In the genomic region with DNA sequence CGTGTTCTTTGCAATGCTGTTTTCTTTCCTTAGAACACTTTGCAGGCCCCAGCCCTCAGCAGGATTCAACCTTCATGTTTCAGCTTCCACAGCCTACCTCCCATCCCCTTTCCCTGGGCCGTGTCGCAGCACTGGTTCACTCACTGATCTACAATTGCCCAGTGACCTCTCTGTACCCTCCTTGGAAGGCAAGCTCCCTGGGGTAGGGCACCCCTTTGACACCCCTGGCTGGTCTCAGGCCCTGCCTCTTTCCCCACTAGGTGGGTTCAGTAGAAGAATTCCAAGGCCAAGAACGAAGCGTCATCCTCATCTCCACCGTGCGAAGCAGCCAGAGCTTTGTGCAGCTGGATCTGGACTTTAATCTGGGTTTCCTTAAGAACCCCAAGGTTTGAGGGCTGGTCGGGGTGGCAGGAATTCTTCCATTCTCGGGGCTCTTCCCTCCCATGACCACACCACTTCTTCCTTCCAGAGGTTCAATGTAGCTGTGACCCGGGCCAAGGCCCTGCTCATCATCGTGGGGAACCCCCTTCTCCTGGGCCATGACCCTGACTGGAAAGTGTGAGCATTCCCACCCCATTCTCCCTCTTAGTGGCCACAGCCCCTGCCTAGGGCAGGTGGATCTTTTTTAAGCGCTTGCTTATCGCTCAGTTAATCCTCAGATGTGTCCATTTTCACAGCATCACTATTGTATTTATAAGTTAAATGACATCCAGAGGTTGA, we compare ENCODE assay signal across 8 cellular contexts. TPM values are rescaled to one million over a fixed set of nuclear protein-coding genes. Genes with fewer than 3 reads are reported as not detected.
DNase-seq lines count a peak whose midpoint lies in the region; ATAC-seq and TF ChIP-seq lines count a peak whose summit lies in the region.

No MANE protein-coding gene starts in this region.

- no peaks in the 10 kb centered on the region for H3K9me3 ChIP-seq in left ventricle myocardium inferior (replicated peaks)
- H3K9me3 ChIP-seq in colonic mucosa: no peaks in the 10 kb centered on the region
- H3K9me3 ChIP-seq in neural progenitor cell (ENCODE audit: low read depth): no peaks in the 10 kb centered on the region
- H3K9me3 ChIP-seq in BE2C: no peaks in the 10 kb centered on the region

- peak overlapping the region; percentile 99 for H3K27ac ChIP-seq in left ventricle myocardium inferior (replicated peaks)
- H3K27ac ChIP-seq in colonic mucosa: peak overlapping the region; percentile 65
- no peak overlapping the region for H3K27ac ChIP-seq in neural progenitor cell

- CTCF ChIA-PET in WTC11 (lab: Charles Lee): interaction anchor here (1.0 to 2.7 kb wide), 3 partner anchors 17 to 309 kb away, joined by 3 to 16 read pairs (median 13); a partner anchor contains a TSS

- H3K4me2 ChIP-seq in neural progenitor cell: no peak overlapping the region

- peaks cover 17% of the 10 kb centered on the region for H4K20me1 ChIP-seq in neural progenitor cell (ENCODE audit: low read depth)

- intact Hi-C loops in left ventricle myocardium inferior (cut with micrococcal nuclease) (loop anchor here (5.0 kb wide), 1 partner anchor 302 kb away; a partner anchor contains a TSS), Right ventricle myocardium inferior (cut with DNase I) (loop anchor here (2.0 to 5.0 kb wide), 2 partner anchors 25 to 182 kb away; a partner anchor contains a TSS), colonic mucosa (cut with DNase I) (no loop called here)

- H3F3A ChIP-seq in neural progenitor cell (ENCODE audit: low read depth): no peaks in the 10 kb centered on the region

- TF ChIP-seq CTCF in left ventricle myocardium inferior (IDR thresholded peaks at IDR 0.05; ENCODE audit: borderline replicate concordance) (no peak), colonic mucosa (IDR thresholded peaks at IDR 0.05) (no peak), neural progenitor cell (IDR thresholded peaks at IDR 0.05) (no peak), WTC11 (IDR thresholded peaks at IDR 0.05) (no peak), BE2C (IDR thresholded peaks at IDR 0.05; ENCODE audit: low read depth, low read length) (no peak)

- no peaks in the 10 kb centered on the region for H3K9me3 Mint-ChIP-seq in neural progenitor cell
- H3K9me3 Mint-ChIP-seq in WTC11: no peaks in the 10 kb centered on the region

- H3K4me3 ChIP-seq in left ventricle myocardium inferior: peak overlapping the region; percentile 40
- no peak overlapping the region for H3K4me3 ChIP-seq in colonic mucosa
- no peak overlapping the region for H3K4me3 ChIP-seq in neural progenitor cell
- no peak overlapping the region for H3K4me3 ChIP-seq in BE2C (ENCODE audit: low read depth, low read length)

- POLR2A ChIA-PET in WTC11 (lab: Charles Lee): interaction anchor here (1.3 to 1.9 kb wide), 2 partner anchors 25 to 28 kb away, joined by 4 to 5 read pairs; a partner anchor contains a TSS

- no peak for DNase-seq in left ventricle myocardium inferior
- DNase-seq in Right ventricle myocardium inferior (ENCODE audit: missing footprints): no peak
- DNase-seq in colonic mucosa: no peak
- no peak for DNase-seq in neural progenitor cell (ENCODE audit: low spot score)
- DNase-seq in WTC11 (ENCODE audit: low spot score): no peak
- no peak for DNase-seq in BE2C

- H3K4me1 ChIP-seq in left ventricle myocardium inferior: peaks cover 72% of the 10 kb centered on the region
- H3K4me1 ChIP-seq in colonic mucosa: peaks cover 27% of the 10 kb centered on the region
- H3K4me1 ChIP-seq in neural progenitor cell: peaks cover 7% of the 10 kb centered on the region
- peaks cover 39% of the 10 kb centered on the region for H3K4me1 ChIP-seq in BE2C

- H3K27me3 Mint-ChIP-seq in neural progenitor cell (ENCODE audit: insufficient read depth, low read depth) (peaks cover 25% of the 10 kb centered on the region), WTC11 (ENCODE audit: low read depth) (peaks cover 31% of the 10 kb centered on the region)

- H3K9ac ChIP-seq in colonic mucosa (ENCODE audit: low read depth in 2 of 2, low read length in 2 of 2): peak overlapping the region in 1 of 2 donors; percentile 41
- no peak overlapping the region for H3K9ac ChIP-seq in neural progenitor cell

- H3K27ac Mint-ChIP-seq in neural progenitor cell (peak overlapping the region; percentile 87), WTC11 (no peak overlapping the region)

- ATAC-seq in Right ventricle myocardium inferior: no peak
- no peak for ATAC-seq in WTC11
- no peak for ATAC-seq in HG03565 (IDR thresholded peaks at IDR 0.05; ENCODE audit: unreplicated experiment)
- ATAC-seq in HG03039 (IDR thresholded peaks at IDR 0.05; ENCODE audit: unreplicated experiment): no peak

- no peaks in the 10 kb centered on the region for H3K79me2 ChIP-seq in neural progenitor cell (ENCODE audit: low read depth)

- no peaks in the 10 kb centered on the region for H3K27me3 ChIP-seq in left ventricle myocardium inferior (ENCODE audit: low read depth)
- H3K27me3 ChIP-seq in colonic mucosa: no peaks in the 10 kb centered on the region
- H3K27me3 ChIP-seq in neural progenitor cell: no peaks in the 10 kb centered on the region
- no peaks in the 10 kb centered on the region for H3K27me3 ChIP-seq in BE2C

- H2AFZ ChIP-seq in neural progenitor cell (replicated peaks): no peak overlapping the region

- H3K4me3 Mint-ChIP-seq in neural progenitor cell (peak overlapping the region; percentile 8), WTC11 (no peak overlapping the region)

- H3K36me3 ChIP-seq in left ventricle myocardium inferior (peaks cover 67% of the 10 kb centered on the region), colonic mucosa (peaks cover 5% of the 10 kb centered on the region), neural progenitor cell (no peaks in the 10 kb centered on the region), BE2C (peaks cover 17% of the 10 kb centered on the region)

- H3K4me1 Mint-ChIP-seq in neural progenitor cell (peaks cover 47% of the 10 kb centered on the region), WTC11 (peaks cover 69% of the 10 kb centered on the region)

- H3K36me3 Mint-ChIP-seq in neural progenitor cell: peaks cover 29% of the 10 kb centered on the region
- peaks cover 55% of the 10 kb centered on the region for H3K36me3 Mint-ChIP-seq in WTC11

TF ChIP-seq in WTC11, 78 proteins besides CTCF, POLR2A, EP300 and RAD21:
- TF ChIP-seq, protein P1, sequence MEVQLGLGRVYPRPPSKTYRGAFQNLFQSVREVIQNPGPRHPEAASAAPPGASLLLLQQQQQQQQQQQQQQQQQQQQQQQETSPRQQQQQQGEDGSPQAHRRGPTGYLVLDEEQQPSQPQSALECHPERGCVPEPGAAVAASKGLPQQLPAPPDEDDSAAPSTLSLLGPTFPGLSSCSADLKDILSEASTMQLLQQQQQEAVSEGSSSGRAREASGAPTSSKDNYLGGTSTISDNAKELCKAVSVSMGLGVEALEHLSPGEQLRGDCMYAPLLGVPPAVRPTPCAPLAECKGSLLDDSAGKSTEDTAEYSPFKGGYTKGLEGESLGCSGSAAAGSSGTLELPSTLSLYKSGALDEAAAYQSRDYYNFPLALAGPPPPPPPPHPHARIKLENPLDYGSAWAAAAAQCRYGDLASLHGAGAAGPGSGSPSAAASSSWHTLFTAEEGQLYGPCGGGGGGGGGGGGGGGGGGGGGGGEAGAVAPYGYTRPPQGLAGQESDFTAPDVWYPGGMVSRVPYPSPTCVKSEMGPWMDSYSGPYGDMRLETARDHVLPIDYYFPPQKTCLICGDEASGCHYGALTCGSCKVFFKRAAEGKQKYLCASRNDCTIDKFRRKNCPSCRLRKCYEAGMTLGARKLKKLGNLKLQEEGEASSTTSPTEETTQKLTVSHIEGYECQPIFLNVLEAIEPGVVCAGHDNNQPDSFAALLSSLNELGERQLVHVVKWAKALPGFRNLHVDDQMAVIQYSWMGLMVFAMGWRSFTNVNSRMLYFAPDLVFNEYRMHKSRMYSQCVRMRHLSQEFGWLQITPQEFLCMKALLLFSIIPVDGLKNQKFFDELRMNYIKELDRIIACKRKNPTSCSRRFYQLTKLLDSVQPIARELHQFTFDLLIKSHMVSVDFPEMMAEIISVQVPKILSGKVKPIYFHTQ (CRISPR knock-in tag; IDR thresholded peaks at IDR 0.05): no peak
- no peak for TF ChIP-seq ZBTB21 (CRISPR knock-in tag; IDR thresholded peaks at IDR 0.05; ENCODE audit: borderline replicate concordance)
- no peak for TF ChIP-seq GTF2I (CRISPR knock-in tag; conservative IDR thresholded peaks at IDR 0.05)

RNA-seq across cellular contexts. Expression of a gene that starts 7.3 kb away (rescaled TPM):
- total RNA-seq in left ventricle myocardium inferior: 129 TPM
- 118 TPM for total RNA-seq in Right ventricle myocardium inferior
- 100 to 1,000 TPM; 327 to 451 TPM for total RNA-seq in colonic mucosa
- total RNA-seq in neural progenitor cell (ENCODE audit: low replicate concordance): 36.3 and 41.8 TPM in 2 replicates
- total RNA-seq in WTC11 (2021): 67.9 to 68.9 TPM (median 68.2 TPM) in 3 replicates
- 335 TPM for polyA plus RNA-seq in BE2C (2012; ENCODE audit: insufficient read depth, insufficient read length, low read depth)

RNA-seq across cellular contexts. Expression of a gene that starts 15.5 kb away (rescaled TPM):
- 5.4 TPM for total RNA-seq in left ventricle myocardium inferior
- total RNA-seq in Right ventricle myocardium inferior: 5.3 TPM
- 1 to 10 TPM in 1 of 2 donors, under 1 TPM in 1; 0.80 to 1.0 TPM for total RNA-seq in colonic mucosa
- total RNA-seq in neural progenitor cell (ENCODE audit: low replicate concordance): 1.8 and 2.7 TPM in 2 replicates
- total RNA-seq in WTC11 (2021): 19.3 to 23.5 TPM (median 22.6 TPM) in 3 replicates
- not detected for polyA plus RNA-seq in BE2C (2012; ENCODE audit: insufficient read depth, insufficient read length, low read depth)

RNA-seq across cellular contexts. Expression of a gene that starts 25.1 kb away (rescaled TPM):
- total RNA-seq in left ventricle myocardium inferior (12.7 TPM), Right ventricle myocardium inferior (16.1 TPM), colonic mucosa (10 to 100 TPM; 61.6 to 62.7 TPM), neural progenitor cell (ENCODE audit: low replicate concordance) (47.5 and 92.2 TPM in 2 replicates), WTC11 (2021) (80.7 to 99.1 TPM (median 98.8 TPM) in 3 replicates)
- polyA plus RNA-seq in BE2C (2012; ENCODE audit: insufficient read depth, insufficient read length, low read depth): 10.2 TPM
